In the genomic region with DNA sequence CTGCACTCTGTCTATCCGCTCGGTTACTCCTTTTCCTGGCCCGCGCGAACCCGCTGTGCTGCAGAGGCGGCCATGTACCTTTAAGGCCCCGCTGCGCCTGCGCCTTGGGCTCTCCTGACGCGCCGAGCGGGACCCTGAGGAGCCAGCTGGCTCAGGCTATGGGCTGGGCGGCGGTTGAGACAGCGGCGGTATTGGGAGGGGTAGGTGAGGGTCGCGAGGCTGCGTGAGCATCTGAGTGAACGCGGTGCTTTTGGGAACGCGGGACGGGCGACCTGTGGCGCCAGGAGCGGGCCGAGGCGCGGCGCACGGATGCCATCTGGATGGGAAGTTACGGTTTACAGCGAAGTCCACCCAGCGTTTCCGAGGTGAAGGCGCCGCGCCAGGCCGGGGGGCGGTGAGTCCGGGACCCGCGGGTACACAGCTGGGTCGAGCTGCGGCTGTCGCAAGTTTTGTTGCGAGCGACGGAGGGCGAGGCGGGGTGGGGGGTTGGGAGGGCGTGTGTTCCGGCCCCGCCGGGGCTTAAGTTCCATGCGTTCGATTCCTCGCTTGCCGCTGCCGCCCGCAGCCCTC, we compare ENCODE assay signal across 8 cellular contexts. TPM values are rescaled to one million over a fixed set of nuclear protein-coding genes. Genes with fewer than 3 reads are reported as not detected.
DNase-seq lines count a peak whose midpoint lies in the region; ATAC-seq and TF ChIP-seq lines count a peak whose summit lies in the region.
"Not testable (repeated sequence)": the region's sequence is repeated elsewhere in the genome, so short reads cannot be mapped to it uniquely, and the experiment has no call there.

A gene with protein sequence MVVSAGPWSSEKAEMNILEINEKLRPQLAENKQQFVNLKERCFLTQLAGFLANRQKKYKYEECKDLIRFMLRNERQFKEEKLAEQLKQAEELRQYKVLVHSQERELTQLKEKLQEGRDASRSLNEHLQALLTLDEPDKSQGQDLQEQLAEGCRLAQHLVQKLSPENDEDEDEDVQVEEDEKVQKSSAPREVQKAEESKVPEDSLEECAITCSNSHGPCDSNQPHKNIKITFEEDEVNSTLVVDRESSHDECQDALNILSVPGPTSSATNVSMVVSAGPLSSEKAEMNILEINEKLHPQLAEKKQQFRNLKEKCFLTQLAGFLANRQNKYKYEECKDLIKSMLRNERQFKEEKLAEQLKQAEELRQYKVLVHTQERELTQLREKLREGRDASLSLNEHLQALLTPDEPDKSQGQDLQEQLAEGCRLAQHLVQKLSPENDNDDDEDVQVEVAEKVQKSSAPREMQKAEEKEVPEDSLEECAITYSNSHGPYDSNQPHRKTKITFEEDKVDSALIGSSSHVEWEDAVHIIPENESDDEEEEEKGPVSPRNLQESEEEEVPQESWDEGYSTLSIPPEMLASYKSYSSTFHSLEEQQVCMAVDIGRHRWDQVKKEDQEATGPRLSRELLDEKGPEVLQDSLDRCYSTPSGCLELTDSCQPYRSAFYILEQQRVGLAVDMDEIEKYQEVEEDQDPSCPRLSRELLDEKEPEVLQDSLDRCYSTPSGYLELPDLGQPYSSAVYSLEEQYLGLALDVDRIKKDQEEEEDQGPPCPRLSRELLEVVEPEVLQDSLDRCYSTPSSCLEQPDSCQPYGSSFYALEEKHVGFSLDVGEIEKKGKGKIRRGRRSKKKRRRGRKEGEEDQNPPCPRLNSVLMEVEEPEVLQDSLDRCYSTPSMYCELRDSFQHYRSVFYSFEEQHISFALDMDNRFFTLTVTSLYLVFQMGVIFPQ (plus strand): TSS at position 125 of the 570 bp plus-strand sequence. CDS start 21,488 bp downstream, outside the sequence.

- intact Hi-C loops in CD8-positive, alpha-beta T cell (cut with DNase I, micrococcal nuclease): not testable (repeated sequence)

- CTCF ChIA-PET in CD8-positive, alpha-beta T cell (lab: Charles Lee): not testable (repeated sequence)

- not testable (repeated sequence) for H3K4me1 ChIP-seq in CD8-positive, alpha-beta T cell (ENCODE audit: insufficient read depth, low read length); HUES48 (ENCODE audit: control insufficient read depth, insufficient read depth, low read length)

- peak within 1 kb of the TSS; percentile 42 for H3K27ac ChIP-seq in CD8-positive, alpha-beta T cell (ENCODE audit: low read depth, low read length)
- not testable (repeated sequence) for H3K27ac ChIP-seq in HUES48 (ENCODE audit: low read depth, low read length)

- POLR2A ChIA-PET in CD8-positive, alpha-beta T cell (lab: Charles Lee): not testable (repeated sequence)

- H3K4me1 Mint-ChIP-seq in CD8-positive, alpha-beta T cell (ENCODE audit: low read depth); activated T-cell treated with anti-CD3 and anti-CD28 coated beads, Interleukin-2, amount 50 U/mL, for 72 hours (ENCODE audit: low read depth): not testable (repeated sequence)

- peak; percentile 39 to 82 (median 70) for DNase-seq in CD8-positive, alpha-beta T cell
- DNase-seq in SHP77 (lab: John Stamatoyannopoulos, UW): peak; percentile 16 to 34
- DNase-seq in activated T-cell treated with anti-CD3 and anti-CD28 coated beads, Interleukin-2, amount 50 U/mL, for 72 hours: peak; percentile 76 to 79
- peak; percentile 61 for DNase-seq in mucosa of gallbladder (ENCODE audit: low spot score)
- DNase-seq in stimulated activated CD8-positive, alpha-beta memory T cell treated with anti-CD3 and anti-CD28 coated beads, Interleukin-15, amount 100 ng/mL, for 1 hour (ENCODE audit: low read depth): peak; percentile 38

- peak within 1 kb of the TSS; percentile 55 for H3K4me3 ChIP-seq in CD8-positive, alpha-beta T cell (ENCODE audit: low read depth, low read length)
- H3K4me3 ChIP-seq in HUES48 (ENCODE audit: low read depth, low read length): peak within 1 kb of the TSS; percentile 35; the same call in 1 of the 2 replicates

- not testable (repeated sequence) for H3K9ac ChIP-seq in HUES48 (ENCODE audit: low read depth, low read length)

- H3K9me3 ChIP-seq in CD8-positive, alpha-beta T cell (ENCODE audit: low read length); HUES48 (ENCODE audit: control insufficient read depth, insufficient read depth, low read length): not testable (repeated sequence)

- H3K9me3 Mint-ChIP-seq in CD8-positive, alpha-beta T cell; activated T-cell treated with anti-CD3 and anti-CD28 coated beads, Interleukin-2, amount 50 U/mL, for 72 hours: not testable (repeated sequence)

- H3K36me3 ChIP-seq in CD8-positive, alpha-beta T cell (ENCODE audit: insufficient read depth, low read length); HUES48 (ENCODE audit: control insufficient read depth, insufficient read depth, low read length): not testable (repeated sequence)

- not testable (repeated sequence) for H3K36me3 Mint-ChIP-seq in CD8-positive, alpha-beta T cell; activated T-cell treated with anti-CD3 and anti-CD28 coated beads, Interleukin-2, amount 50 U/mL, for 72 hours (ENCODE audit: insufficient read depth in 2 of 2)

- peak within 1 kb of the TSS; percentile 90 for H3K27ac Mint-ChIP-seq in CD8-positive, alpha-beta T cell
- peak within 1 kb of the TSS; percentile 47 for H3K27ac Mint-ChIP-seq in activated T-cell treated with anti-CD3 and anti-CD28 coated beads, Interleukin-2, amount 50 U/mL, for 72 hours

- TF ChIP-seq CTCF in CD8-positive, alpha-beta T cell (IDR thresholded peaks at IDR 0.05): not testable (repeated sequence)

- ATAC-seq in CD8-positive, alpha-beta T cell: peak; percentile 96
- ATAC-seq in GM21619 (IDR thresholded peaks at IDR 0.05; ENCODE audit: unreplicated experiment) (peak; percentile 91), esophagus mucosa (peak; percentile 95)
- ATAC-seq in activated T-cell treated with anti-CD3 and anti-CD28 coated beads, Interleukin-2, amount 50 U/mL, for 72 hours (replicated peaks in 1 of 2): peak; percentile 98 to 99

- peak within 1 kb of the TSS; percentile 89 for H3K4me3 Mint-ChIP-seq in CD8-positive, alpha-beta T cell
- peak within 1 kb of the TSS; percentile 83 to 84 for H3K4me3 Mint-ChIP-seq in activated T-cell treated with anti-CD3 and anti-CD28 coated beads, Interleukin-2, amount 50 U/mL, for 72 hours

- H3K27me3 ChIP-seq in CD8-positive, alpha-beta T cell (ENCODE audit: insufficient read depth, low read length): not testable (repeated sequence)
- H3K27me3 ChIP-seq in HUES48 (ENCODE audit: control insufficient read depth, insufficient read depth, low read length): peaks cover 15% of the 10 kb centered on the region

- H3K27me3 Mint-ChIP-seq in CD8-positive, alpha-beta T cell (ENCODE audit: low read depth); activated T-cell treated with anti-CD3 and anti-CD28 coated beads, Interleukin-2, amount 50 U/mL, for 72 hours (ENCODE audit: low read depth): not testable (repeated sequence)

RNA-seq across cellular contexts. Expression of the gene that starts here (rescaled TPM):
- total RNA-seq in CD8-positive, alpha-beta T cell: 10 to 100 TPM; 30.6 to 32.6 TPM
- total RNA-seq in activated T-cell treated with anti-CD3 and anti-CD28 coated beads, Interleukin-2, amount 50 U/mL, for 72 hours: 10 to 100 TPM; 11.6 to 22.5 TPM
- total RNA-seq in esophagus mucosa (3.8 TPM), mucosa of gallbladder (6.0 TPM)

Comparison
In these comparisons a context has a peak if more than half of its experiments do, and no peak if none do; other contexts are left out.
1. DNase-seq: peak in every context shown above with its lines; median percentile 78 in activated T-cell treated with anti-CD3 and anti-CD28 coated beads, Interleukin-2, amount 50 U/mL, for 72 hours; 70 in CD8-positive, alpha-beta T cell; 61 in mucosa of gallbladder; 38 in stimulated activated CD8-positive, alpha-beta memory T cell treated with anti-CD3 and anti-CD28 coated beads, Interleukin-15, amount 100 ng/mL, for 1 hour; 25 in SHP77.